ENCODE assay signal across 1 cellular context in the genomic region with DNA sequence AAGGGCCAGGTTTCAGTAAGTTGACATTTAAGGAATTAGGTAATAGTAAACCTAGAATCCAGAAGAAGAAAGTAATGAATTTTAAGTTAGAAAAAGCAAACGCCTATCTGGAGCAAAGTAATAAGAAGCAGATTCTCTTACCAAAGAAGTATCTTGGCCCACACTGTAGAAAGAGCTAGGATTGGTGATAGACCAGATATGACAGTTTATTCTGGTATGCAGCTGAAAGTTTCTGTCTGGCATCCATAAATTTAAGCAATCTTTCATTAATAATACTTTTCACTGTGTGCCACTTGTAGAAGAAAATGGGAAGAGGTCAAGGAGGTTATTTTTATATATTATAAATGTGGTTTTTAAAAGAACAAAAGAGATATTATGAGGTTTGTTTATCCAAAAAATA.
TF ChIP-seq lines count a peak whose summit lies in the region.

No MANE protein-coding gene starts in this region.

TF ChIP-seq in SK-N-SH treated with all-trans-retinoic acid at 6 μM for 48 hours, 23 proteins besides CTCF, POLR2A, EP300 and RAD21 (continued from another document):
- TF ChIP-seq, protein P1, sequence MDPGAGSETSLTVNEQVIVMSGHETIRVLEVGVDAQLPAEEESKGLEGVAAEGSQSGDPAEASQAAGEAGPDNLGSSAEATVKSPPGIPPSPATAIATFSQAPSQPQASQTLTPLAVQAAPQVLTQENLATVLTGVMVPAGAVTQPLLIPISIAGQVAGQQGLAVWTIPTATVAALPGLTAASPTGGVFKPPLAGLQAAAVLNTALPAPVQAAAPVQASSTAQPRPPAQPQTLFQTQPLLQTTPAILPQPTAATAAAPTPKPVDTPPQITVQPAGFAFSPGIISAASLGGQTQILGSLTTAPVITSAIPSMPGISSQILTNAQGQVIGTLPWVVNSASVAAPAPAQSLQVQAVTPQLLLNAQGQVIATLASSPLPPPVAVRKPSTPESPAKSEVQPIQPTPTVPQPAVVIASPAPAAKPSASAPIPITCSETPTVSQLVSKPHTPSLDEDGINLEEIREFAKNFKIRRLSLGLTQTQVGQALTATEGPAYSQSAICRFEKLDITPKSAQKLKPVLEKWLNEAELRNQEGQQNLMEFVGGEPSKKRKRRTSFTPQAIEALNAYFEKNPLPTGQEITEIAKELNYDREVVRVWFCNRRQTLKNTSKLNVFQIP (CRISPR knock-in tag; IDR thresholded peaks at IDR 0.05; ENCODE audit: borderline replicate concordance, low read depth): no peak
- TF ChIP-seq ZNF8 (CRISPR knock-in tag; IDR thresholded peaks at IDR 0.05): no peak
- TF ChIP-seq RARB (CRISPR knock-in tag; IDR thresholded peaks at IDR 0.05): no peak
- TF ChIP-seq ESRRG (CRISPR knock-in tag; IDR thresholded peaks at IDR 0.05): no peak
TF ChIP-seq in SK-N-SH treated with all-trans-retinoic acid at 6 μM for 48 hours: peak in this region for 2.
